ENCODE assay signal across 1 cellular context in the genomic region with DNA sequence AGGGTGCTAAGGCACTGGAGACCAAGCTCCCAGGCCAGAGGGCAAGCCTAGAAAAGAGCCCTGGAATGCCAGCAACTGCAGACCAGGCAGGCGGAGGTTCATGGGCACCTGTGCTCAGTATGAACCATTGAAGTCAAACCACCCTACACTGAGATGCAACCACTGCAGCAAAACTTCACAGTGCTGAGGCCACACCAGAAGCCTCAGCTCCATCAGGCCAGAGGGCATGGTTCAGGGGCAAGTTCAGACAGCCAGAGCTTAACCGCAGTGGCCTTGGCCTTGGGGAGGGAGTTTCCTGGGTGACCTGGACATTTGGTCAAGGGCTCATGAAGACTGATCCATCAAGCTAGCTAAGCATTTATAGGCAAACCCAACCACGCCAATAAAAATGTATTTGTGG.
TF ChIP-seq lines count a peak whose summit lies in the region.

No MANE protein-coding gene starts in this region.

TF ChIP-seq in K562, 482 proteins besides CTCF, POLR2A, EP300 and RAD21:
- peak; percentile 53; the same call in 1 of the 2 replicates for TF ChIP-seq POLR2G (IDR thresholded peaks at IDR 0.05; ENCODE audit: low read depth, low read length)
- TF ChIP-seq PHTF2 (CRISPR knock-in tag; IDR thresholded peaks at IDR 0.05), result no peak
- TF ChIP-seq LCOR (CRISPR knock-in tag; IDR thresholded peaks at IDR 0.05), result no peak
- TF ChIP-seq ZNF668 (CRISPR knock-in tag; IDR thresholded peaks at IDR 0.05), result no peak
- TF ChIP-seq ETS2 (tag; IDR thresholded peaks at IDR 0.05; ENCODE audit: borderline replicate concordance, poor library complexity, severe bottlenecking), result no peak
- TF ChIP-seq KDM4B (IDR thresholded peaks at IDR 0.05; ENCODE audit: borderline replicate concordance in 2 of 2, low read depth in 1 of 2), result no peak
- TF ChIP-seq SIN3A (IDR thresholded peaks at IDR 0.05; ENCODE audit: borderline replicate concordance in 2 of 2, control insufficient read depth in 1 of 2, low read depth in 2 of 2, low read length in 2 of 2), result no peak
- TF ChIP-seq BRF1 (IDR thresholded peaks at IDR 0.05; ENCODE audit: borderline replicate concordance, extremely low read depth, insufficient read length), result no peak
